Comparison of ENCODE assay signal across 10 cellular contexts in the genomic region with DNA sequence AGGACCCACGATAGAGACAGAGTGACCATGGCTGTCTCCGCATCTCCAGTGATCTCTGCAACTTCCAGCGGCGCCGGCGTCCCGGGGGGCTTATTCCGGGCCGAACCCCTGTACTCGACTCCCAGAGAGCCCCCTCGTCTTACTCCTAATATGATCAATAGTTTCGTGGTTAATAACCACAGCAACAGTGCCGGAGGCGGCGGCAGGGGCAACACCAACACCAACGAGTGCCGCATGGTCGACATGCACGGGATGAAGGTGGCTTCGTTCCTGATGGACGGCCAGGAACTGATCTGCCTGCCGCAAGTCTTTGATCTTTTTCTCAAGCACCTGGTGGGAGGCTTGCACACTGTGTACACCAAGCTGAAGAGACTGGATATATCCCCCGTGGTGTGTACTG. TPM values are rescaled to one million over a fixed set of nuclear protein-coding genes. Genes with fewer than 3 reads are reported as not detected.
DNase-seq lines count a peak whose midpoint lies in the region; ATAC-seq and TF ChIP-seq lines count a peak whose summit lies in the region.
"Had no signal": no experiment of that assay in that cellular context is flagged by ENCODE, and none has a peak within 500 bp of the region (broad histone marks: within the 10 kb centered on the region; RNA-seq: fewer than 3 reads in every experiment).

No MANE protein-coding gene starts in this region.

- WGBS in iPS DF 6.9 (ENCODE audit: insufficient coverage, insufficient read length): no CpG with 5 or more reads among the region's 23 CpGs
- WGBS in smooth muscle cell (ENCODE audit: low lambda C conversion rate): 43% methylated on average over 22 of the region's 23 CpGs

- ATAC-seq in T-cell (replicated peaks in 1 of 4) (no peak), GM21381 (IDR thresholded peaks at IDR 0.05; ENCODE audit: unreplicated experiment) (no peak)

- H3F3A ChIP-seq in smooth muscle cell (ENCODE audit: low read depth): no peaks in the 10 kb centered on the region

- POLR2A ChIA-PET in T-cell (lab: Charles Lee): no interaction called here

- H3K36me3 ChIP-seq in iPS DF 6.9 (ENCODE audit: control insufficient read depth, insufficient read depth, low read length) (no peaks in the 10 kb centered on the region), smooth muscle cell (ENCODE audit: low read depth) (no peaks in the 10 kb centered on the region)

- no peak for TF ChIP-seq CTCF in smooth muscle cell (IDR thresholded peaks at IDR 0.05; ENCODE audit: borderline replicate concordance, insufficient read depth, poor library complexity, severe bottlenecking)

- H4K20me1 ChIP-seq in smooth muscle cell (ENCODE audit: low read depth): no peaks in the 10 kb centered on the region

- H3K4me2 ChIP-seq in smooth muscle cell: peak overlapping the region; percentile 86

- peaks cover 25 to 26% of the 10 kb centered on the region in 2 donors for H3K27me3 Mint-ChIP-seq in T-cell

- no peak overlapping the region for H3K27ac Mint-ChIP-seq in T-cell

- H3K27ac ChIP-seq in iPS DF 6.9 (ENCODE audit: low read length) (no peak overlapping the region), smooth muscle cell (ENCODE audit: low read depth) (no peak overlapping the region)
- H3K27ac ChIP-seq: 22Rv1, epithelial cell of prostate had no signal

- H3K9ac ChIP-seq in smooth muscle cell (ENCODE audit: low read depth): no peak overlapping the region

- H3K9me3 ChIP-seq in iPS DF 6.9 (ENCODE audit: control insufficient read depth, insufficient read depth, low read length) (no peaks in the 10 kb centered on the region), smooth muscle cell (replicated peaks; ENCODE audit: low read depth) (no peaks in the 10 kb centered on the region)

- DNase-seq in DMS 273 (lab: John Stamatoyannopoulos, UW; ENCODE audit: unreplicated experiment) (peak; percentile 17), DMS 273 treated with DMSO at 0.1 percent for 48 hours (lab: John Stamatoyannopoulos, UW) (no peak), T-cell (no peak), iPS DF 6.9 (ENCODE audit: low read depth, low spot score) (no peak), smooth muscle cell (lab: John Stamatoyannopoulos, UW; ENCODE audit: unreplicated experiment) (no peak)
- no peak for DNase-seq in activated CD8-positive, alpha-beta memory T cell treated with anti-CD3 and anti-CD28 coated beads, Interleukin-2, amount 50 U/mL, for 48 hours
- no peak for DNase-seq in activated CD4-positive, CD25-positive, alpha-beta regulatory T cell treated with anti-CD3 and anti-CD28 coated beads, Interleukin-2, amount 50 U/mL, for 72 hours

- peak overlapping the region; percentile 45; the same call in 1 of the 2 replicates for H3K4me3 ChIP-seq in iPS DF 6.9 (ENCODE audit: low read length)
- H3K4me3 ChIP-seq in smooth muscle cell: peak overlapping the region; percentile 51

- H3K36me3 Mint-ChIP-seq in T-cell: no peaks in the 10 kb centered on the region

- H3K79me2 ChIP-seq in smooth muscle cell (ENCODE audit: low read depth): no peaks in the 10 kb centered on the region

- no peaks in the 10 kb centered on the region; the same call in 1 of the 2 replicates for H3K4me1 ChIP-seq in iPS DF 6.9 (ENCODE audit: control insufficient read depth, insufficient read depth, low read length)
- no peaks in the 10 kb centered on the region for H3K4me1 ChIP-seq in smooth muscle cell (ENCODE audit: low read depth)

- peak overlapping the region; percentile 59 to 70 (median 68) for H3K4me3 Mint-ChIP-seq in T-cell

- no peaks in the 10 kb centered on the region for H3K9me3 Mint-ChIP-seq in T-cell

- H2AFZ ChIP-seq in smooth muscle cell (ENCODE audit: low read depth): peak overlapping the region; percentile 68

- CTCF ChIA-PET in T-cell (lab: Charles Lee): no interaction called here

- peaks cover 11 to 12% (median 12%) of the 10 kb centered on the region in 3 donors for H3K4me1 Mint-ChIP-seq in T-cell

- H3K27me3 ChIP-seq in iPS DF 6.9 (ENCODE audit: control insufficient read depth, insufficient read depth, low read length) (peaks cover 11% of the 10 kb centered on the region; the same call in 1 of the 2 replicates), smooth muscle cell (ENCODE audit: low read depth) (peaks cover 25% of the 10 kb centered on the region)

RNA-seq across cellular contexts. Expression of gene DACH2, which starts 0.3 kb away (rescaled TPM):
- total RNA-seq in T-cell: not detected
- total RNA-seq in smooth muscle cell: 0.13 and 1.8 TPM in 2 replicates
- polyA plus RNA-seq in smooth muscle cell: 0.26 and 0.30 TPM in 2 replicates
